8 cellular contexts compared by ENCODE assay signal in the genomic region with DNA sequence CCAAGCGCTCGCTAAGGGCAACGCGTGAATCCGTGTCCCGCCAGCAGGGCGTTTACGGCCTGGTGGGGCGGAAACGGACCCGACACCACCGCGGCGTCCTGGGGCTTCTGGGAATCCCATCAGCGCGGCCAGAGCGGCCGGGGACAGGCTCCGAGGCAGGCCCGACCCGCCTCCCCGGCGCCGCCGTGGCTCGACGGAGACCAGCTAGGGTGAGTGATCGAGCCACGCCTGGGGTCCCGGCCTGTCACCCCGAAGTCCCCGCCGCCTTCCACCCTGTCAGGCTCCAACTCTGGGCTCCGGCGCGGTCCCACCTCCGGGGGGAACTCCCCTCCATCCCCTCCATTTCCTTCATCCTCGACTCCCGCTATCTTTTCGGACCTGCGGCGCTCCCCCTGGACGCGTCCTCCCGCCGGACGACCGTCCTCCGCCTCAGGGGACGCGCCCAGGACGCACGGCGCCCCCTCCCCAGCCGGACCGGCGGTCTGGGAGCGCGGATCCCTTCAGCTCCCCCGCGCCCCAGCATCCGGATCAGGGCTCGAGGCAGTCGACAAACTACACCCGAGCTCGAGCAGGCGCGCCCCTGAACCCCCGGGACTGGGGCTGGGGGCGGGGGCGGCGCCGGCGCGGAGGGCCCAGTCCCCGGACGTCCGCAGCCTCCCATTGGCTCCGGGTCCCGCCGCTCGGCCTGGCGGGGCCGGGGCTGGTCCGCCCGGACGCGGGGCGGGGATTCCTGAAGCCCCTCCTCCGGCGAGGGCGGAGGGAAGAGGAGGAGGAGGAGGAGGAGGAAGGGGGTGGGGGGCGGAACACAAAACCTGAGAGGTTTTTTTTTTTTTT. TPM values are rescaled to one million over a fixed set of nuclear protein-coding genes. Genes with fewer than 3 reads are reported as not detected.
DNase-seq lines count a peak whose midpoint lies in the region; ATAC-seq and TF ChIP-seq lines count a peak whose summit lies in the region.

No MANE protein-coding gene starts in this region.

- TF ChIP-seq CTCF in AG10803 (conservative IDR thresholded peaks at IDR 0.05; ENCODE audit: low read length), result peak; percentile 42

- DNase-seq in AG10803 (ENCODE audit: low read depth), result peak; percentile 92
- DNase-seq in NCI-H345 treated with DMSO at 0.1 percent for 48 hours (lab: John Stamatoyannopoulos, UW; ENCODE audit: unreplicated experiment), result peak; percentile 56
- peak; percentile 89 to 96 for DNase-seq in activated CD4-positive, alpha-beta T cell treated with anti-CD3 and anti-CD28 coated beads for 24 hours (ENCODE audit: low read depth in 2 of 2)
- peak; percentile 99 for DNase-seq in cerebellum (ENCODE audit: low spot score)
- peak; percentile 88 to 94 (median 92) for DNase-seq in stimulated activated CD4-positive, alpha-beta T cell treated with anti-CD3 and anti-CD28 coated beads, Interleukin-1b, Interleukin-23, amount 100 ng/mL, for 24 hours (ENCODE audit: low read depth in 4 of 4, low spot score in 1 of 4)

- ATAC-seq in GM19023 (IDR thresholded peaks at IDR 0.05; ENCODE audit: unreplicated experiment) (peak; percentile 80), HG03196 (IDR thresholded peaks at IDR 0.05; ENCODE audit: unreplicated experiment) (peak; percentile 77)

- no peaks in the 10 kb centered on the region for H3K27me3 ChIP-seq in layer of hippocampus (ENCODE audit: control insufficient read depth, insufficient read depth, low read length)

- H3K4me3 ChIP-seq in AG10803 (ENCODE audit: low read length), result peak overlapping the region; percentile 84

- H3K27ac ChIP-seq in layer of hippocampus (ENCODE audit: low read depth, low read length), result peak overlapping the region; percentile 94

RNA-seq across cellular contexts. Expression of gene BICRA, which starts 0.6 kb away (rescaled TPM):
- 9.1 TPM for total RNA-seq in cerebellum

RNA-seq across cellular contexts. Expression of gene ZNF541, which starts 35.3 kb away (rescaled TPM):
- total RNA-seq in cerebellum, result 0.91 TPM

Comparison
In these comparisons a context has a peak if more than half of its experiments do, and no peak if none do; other contexts are left out.
1. Peak in every context shown above with its lines: DNase-seq, ATAC-seq, H3K4me3 ChIP-seq and H3K27ac ChIP-seq.